In genomic region chr10:110209399-110209925, GRCh38 we compare ENCODE assay signal across 8 cellular contexts. TPM values are rescaled to one million over a fixed set of nuclear protein-coding genes. Genes with fewer than 3 reads are reported as not detected.
DNase-seq lines count a peak whose midpoint lies in the region; ATAC-seq and TF ChIP-seq lines count a peak whose summit lies in the region.

No MANE protein-coding gene starts in this region.

- H3F3A ChIP-seq in neural progenitor cell (ENCODE audit: low read depth), result peaks cover 31% of the 10 kb centered on the region

- TF ChIP-seq EP300 in transverse colon (IDR thresholded peaks at IDR 0.05; ENCODE audit: low read depth), result no peak

- peaks cover 2% of the 10 kb centered on the region for H3K36me3 Mint-ChIP-seq in activated naive CD4-positive, alpha-beta T cell treated with anti-CD3 and anti-CD28 coated beads for 36 hours (ENCODE audit: low read depth)
- H3K36me3 Mint-ChIP-seq in neural progenitor cell, result peaks cover 1% of the 10 kb centered on the region

- CTCF ChIA-PET in activated naive CD4-positive, alpha-beta T cell treated with anti-CD3 and anti-CD28 coated beads for 36 hours (lab: Charles Lee), result interaction anchor here (0.5 to 11.0 kb wide), 11 partner anchors 13 to 313 kb away, joined by 3 to 181 read pairs (median 5); partner anchors contain the start of gene SMNDC1

- TF ChIP-seq POLR2A in transverse colon (IDR thresholded peaks at IDR 0.05), result peak; percentile 42

- H3K36me3 ChIP-seq in OCI-LY3 (replicated peaks; ENCODE audit: low read depth, low read length) (peaks cover 2% of the 10 kb centered on the region), neural progenitor cell (no peaks in the 10 kb centered on the region), transverse colon (no peaks in the 10 kb centered on the region)

- H4K20me1 ChIP-seq in OCI-LY3 (ENCODE audit: insufficient read depth, low read length) (peaks cover 23% of the 10 kb centered on the region; the same call in 1 of the 2 replicates), neural progenitor cell (ENCODE audit: low read depth) (peaks cover 45% of the 10 kb centered on the region)

- H2AFZ ChIP-seq in OCI-LY3 (ENCODE audit: low read depth, low read length) (peak overlapping the region; percentile 69; the same call in 1 of the 2 replicates), neural progenitor cell (replicated peaks) (peak overlapping the region; percentile 44)

- H3K4me3 Mint-ChIP-seq in activated naive CD4-positive, alpha-beta T cell treated with anti-CD3 and anti-CD28 coated beads for 36 hours, result peak overlapping the region; percentile 97
- peak overlapping the region; percentile 99 for H3K4me3 Mint-ChIP-seq in neural progenitor cell

- H3K4me2 ChIP-seq in OCI-LY3 (ENCODE audit: low read length) (peak overlapping the region; percentile 100), neural progenitor cell (peak overlapping the region; percentile 97)

- 0% methylated on average over 1 to 24 of the region's 24 CpGs for WGBS in transverse colon (ENCODE audit: low coverage in 1 of 2), 2 donors

- H3K4me1 ChIP-seq in OCI-LY3 (ENCODE audit: low read length), result peaks cover 23% of the 10 kb centered on the region
- H3K4me1 ChIP-seq in neural progenitor cell, result peaks cover 25% of the 10 kb centered on the region
- H3K4me1 ChIP-seq in transverse colon, result peaks cover 18 to 43% (median 36%) of the 10 kb centered on the region in 4 donors

- H3K27ac Mint-ChIP-seq in activated naive CD4-positive, alpha-beta T cell treated with anti-CD3 and anti-CD28 coated beads for 36 hours, result peak overlapping the region; percentile 93
- peak overlapping the region; percentile 74 for H3K27ac Mint-ChIP-seq in neural progenitor cell

- peak overlapping the region; percentile 23 for H3K27ac ChIP-seq in OCI-LY3 (ENCODE audit: low read length)
- H3K27ac ChIP-seq in neural progenitor cell, result no peak overlapping the region
- H3K27ac ChIP-seq in transverse colon, result peak overlapping the region; percentile 90 to 95 (median 92)

- H3K79me2 ChIP-seq in OCI-LY3 (ENCODE audit: low read length) (no peaks in the 10 kb centered on the region), neural progenitor cell (ENCODE audit: low read depth) (no peaks in the 10 kb centered on the region)

- no peak for ATAC-seq in HG03457 (IDR thresholded peaks at IDR 0.05; ENCODE audit: unreplicated experiment)

- TF ChIP-seq CTCF in OCI-LY3 (IDR thresholded peaks at IDR 0.05; ENCODE audit: low read depth, low read length) (peak; percentile 0; the same call in 1 of the 2 replicates), foreskin fibroblast (IDR thresholded peaks at IDR 0.05; ENCODE audit: low read depth, low read length) (no peak), neural progenitor cell (IDR thresholded peaks at IDR 0.05) (no peak), transverse colon (IDR thresholded peaks at IDR 0.05) (no peak)

- H3K4me1 Mint-ChIP-seq in activated naive CD4-positive, alpha-beta T cell treated with anti-CD3 and anti-CD28 coated beads for 36 hours (ENCODE audit: low read depth), result peaks cover 44% of the 10 kb centered on the region
- H3K4me1 Mint-ChIP-seq in neural progenitor cell, result peaks cover 54% of the 10 kb centered on the region

- intact Hi-C loops in activated naive CD4-positive, alpha-beta T cell treated with anti-CD3 and anti-CD28 coated beads for 36 hours (cut with micrococcal nuclease), result loop anchor here (1.0 to 5.0 kb wide), 4 partner anchors 42 to 287 kb away; partner anchors contain the start of gene DUSP5
- intact Hi-C loops in transverse colon (cut with DNase I; ENCODE audit: low total_unique reads), result loop anchor here (2.0 to 5.0 kb wide), 2 partner anchors 15 to 68 kb away; no protein-coding TSS in a partner anchor

- H3K27me3 ChIP-seq in OCI-LY3 (ENCODE audit: low read depth, low read length) (peaks cover 30% of the 10 kb centered on the region), neural progenitor cell (peaks cover 86% of the 10 kb centered on the region), transverse colon (no peaks in the 10 kb centered on the region)

- H3K4me3 ChIP-seq in OCI-LY3 (ENCODE audit: low read length), result peak overlapping the region; percentile 100
- peak overlapping the region; percentile 66 to 75 for H3K4me3 ChIP-seq in foreskin fibroblast (ENCODE audit: low read depth in 1 of 2, low read length in 2 of 2)
- H3K4me3 ChIP-seq in neural progenitor cell, result peak overlapping the region; percentile 84
- H3K4me3 ChIP-seq in transverse colon, result peak overlapping the region; percentile 54 to 84 (median 74)

- in situ Hi-C loops in transverse colon (cut with MboI; ENCODE audit: low pct_ligation_motif_present in 1 of 4, low pct_unique_long_range_greater_than_20kb in 1 of 4, low sequenced_read_pairs in 3 of 4), result no loop called here

- H3K9me3 ChIP-seq in OCI-LY3 (ENCODE audit: insufficient read depth, low read length) (no peaks in the 10 kb centered on the region), neural progenitor cell (ENCODE audit: low read depth) (no peaks in the 10 kb centered on the region), transverse colon (no peaks in the 10 kb centered on the region)

- peak overlapping the region; percentile 64 for H3K9ac ChIP-seq in OCI-LY3 (ENCODE audit: low read length)
- no peak overlapping the region for H3K9ac ChIP-seq in neural progenitor cell

- H3K27me3 Mint-ChIP-seq in activated naive CD4-positive, alpha-beta T cell treated with anti-CD3 and anti-CD28 coated beads for 36 hours (ENCODE audit: low read depth), result peaks cover 3% of the 10 kb centered on the region
- peaks cover 20% of the 10 kb centered on the region for H3K27me3 Mint-ChIP-seq in neural progenitor cell (ENCODE audit: insufficient read depth, low read depth)

- DNase-seq in activated CD8-positive, alpha-beta memory T cell treated with anti-CD3 and anti-CD28 coated beads for 24 hours, result peak; percentile 80
- no peak for DNase-seq in activated CD8-positive, alpha-beta memory T cell treated with anti-CD3 and anti-CD28 coated beads, Interleukin-2, amount 50 U/mL, for 48 hours
- peak; percentile 84 for DNase-seq in activated naive CD4-positive, alpha-beta T cell treated with anti-CD3 and anti-CD28 coated beads for 36 hours
- DNase-seq in foreskin fibroblast, result peak; percentile 71 to 86
- DNase-seq in neural progenitor cell (ENCODE audit: low spot score), result peak; percentile 71
- DNase-seq in transverse colon, result peak; percentile 71

- H3K9me3 Mint-ChIP-seq in activated naive CD4-positive, alpha-beta T cell treated with anti-CD3 and anti-CD28 coated beads for 36 hours, result no peaks in the 10 kb centered on the region
- H3K9me3 Mint-ChIP-seq in neural progenitor cell, result no peaks in the 10 kb centered on the region

RNA-seq across cellular contexts. Expression of gene MXI1, which starts 2.1 kb away (rescaled TPM):
- total RNA-seq in activated naive CD4-positive, alpha-beta T cell treated with anti-CD3 and anti-CD28 coated beads for 36 hours, result 10 to 100 TPM; 24.4 to 27.5 TPM
- total RNA-seq in neural progenitor cell (ENCODE audit: low replicate concordance), result 18.2 and 23.5 TPM in 2 replicates
- total RNA-seq in transverse colon, result 10 to 100 TPM; 44.8 to 96.5 (median 65.3) TPM
